21 cellular contexts compared by ENCODE assay signal in the genomic region with DNA sequence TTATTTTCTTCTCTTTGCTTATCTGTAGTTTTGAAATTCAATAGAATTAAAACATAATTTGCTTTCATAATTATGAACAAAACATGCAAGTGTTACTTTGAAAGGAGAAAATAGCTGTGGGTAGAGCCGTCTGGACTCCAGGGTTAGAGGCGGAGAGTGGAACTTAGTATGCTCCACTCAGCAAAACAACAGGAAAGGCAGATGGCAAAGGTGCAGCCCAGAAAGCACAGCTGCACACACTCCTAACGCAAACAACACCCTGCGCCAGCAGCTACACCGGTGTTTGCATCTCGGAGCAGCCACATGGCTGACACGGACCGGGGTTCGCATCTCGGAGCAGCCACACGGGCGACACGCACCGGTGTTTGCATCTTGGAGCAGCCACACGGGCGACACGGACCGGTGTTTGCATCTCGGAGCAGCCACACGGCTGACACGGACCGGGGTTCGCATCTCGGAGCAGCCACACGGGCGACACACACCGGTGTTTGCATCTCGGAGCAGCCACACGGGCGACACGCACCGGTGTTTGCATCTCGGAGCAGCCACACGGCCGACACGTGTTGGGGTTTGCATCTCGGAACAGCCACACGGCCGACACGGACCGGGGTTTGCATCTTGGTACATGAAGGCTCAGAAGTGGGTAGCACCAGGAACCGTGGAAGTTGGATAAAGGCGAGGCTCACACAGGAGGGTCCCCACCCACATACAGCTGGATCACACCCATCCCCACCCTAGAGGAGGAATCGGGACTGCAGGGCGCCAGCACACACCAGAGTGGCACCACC. TPM values are rescaled to one million over a fixed set of nuclear protein-coding genes. Genes with fewer than 3 reads are reported as not detected.
DNase-seq lines count a peak whose midpoint lies in the region; ATAC-seq and TF ChIP-seq lines count a peak whose summit lies in the region.
"Had no signal": no experiment of that assay in that cellular context is flagged by ENCODE, and none has a peak within 500 bp of the region (broad histone marks: within the 10 kb centered on the region; RNA-seq: fewer than 3 reads in every experiment).

No MANE protein-coding gene starts in this region.

- H3K9ac ChIP-seq in BLaER1, result no peak overlapping the region
- H3K9ac ChIP-seq: GM23248, SK-N-SH had no signal

- no peak overlapping the region for H3K4me3 ChIP-seq in BLaER1
- no peak overlapping the region for H3K4me3 ChIP-seq in osteoblast (ENCODE audit: insufficient read depth, low read length)
- H3K4me3 ChIP-seq: BLaER1 treated with 17β-estradiol and CSF1 and Interleukin-3, amounts not matched to agents 10 nM and 100 nM; GM23248 had no signal

- H3K4me1 Mint-ChIP-seq in endothelial cell (ENCODE audit: unreplicated experiment), result no peaks in the 10 kb centered on the region
- H3K4me1 Mint-ChIP-seq: H9 had no signal

- peaks cover 61% of the 10 kb centered on the region for H3K36me3 ChIP-seq in BLaER1
- peaks cover 20% of the 10 kb centered on the region for H3K36me3 ChIP-seq in osteoblast (ENCODE audit: insufficient read depth, low read length)

- no peaks in the 10 kb centered on the region for H3K9me3 Mint-ChIP-seq in endothelial cell (ENCODE audit: unreplicated experiment)
- H3K9me3 Mint-ChIP-seq: CD4-positive, alpha-beta T cell; H9; HFFc6 had no signal

- H2AFZ ChIP-seq in osteoblast (ENCODE audit: low read length), result no peak overlapping the region
- H2AFZ ChIP-seq: GM23248 had no signal

- TF ChIP-seq CTCF in endothelial cell (IDR thresholded peaks at IDR 0.05; ENCODE audit: unreplicated experiment), result no peak
- TF ChIP-seq CTCF in osteoblast (IDR thresholded peaks at IDR 0.05; ENCODE audit: extremely low read depth, low read depth, low read length), result no peak

- H3K79me2 ChIP-seq in osteoblast (ENCODE audit: insufficient read depth, low read length), result no peaks in the 10 kb centered on the region

- H3K27me3 Mint-ChIP-seq in endothelial cell (ENCODE audit: unreplicated experiment), result peaks cover 5% of the 10 kb centered on the region
- H3K27me3 Mint-ChIP-seq: CD4-positive, alpha-beta T cell had no signal

- DNase-seq in NCI-H1694 (lab: John Stamatoyannopoulos, UW), result peak; percentile 35
- no peak for DNase-seq in endothelial cell (ENCODE audit: low spot score)
- peak; percentile 88 for DNase-seq in osteoblast (ENCODE audit: insufficient read length, low spot score, missing footprints)
- no peak for DNase-seq in putamen (ENCODE audit: low spot score)
- no peak for DNase-seq in stimulated activated CD4-positive, alpha-beta T cell treated with anti-CD3 and anti-CD28 coated beads, Interleukin-2, amount 100 ng/mL, for 24 hours
- DNase-seq: CD4-positive, alpha-beta T cell; GM23248; H9; HFFc6; Karpas-422; NCI-H1092; NCI-H1417 treated with DMSO at 0.1 percent for 48 hours; NCI-H187 treated with DMSO at 0.1 percent for 48 hours; NCI-H2227 treated with DMSO at 0.1 percent for 48 hours; NCI-H526 treated with DMSO at 0.1 percent for 48 hours; SK-N-SH; SW 1271 had no signal

- H3K4me2 ChIP-seq in BLaER1 (peak overlapping the region; percentile 75; the same call in 1 of the 2 replicates), osteoblast (ENCODE audit: insufficient read depth, low read length) (no peak overlapping the region)
- H3K4me2 ChIP-seq: BLaER1 treated with 17β-estradiol and CSF1 and Interleukin-3, amounts not matched to agents 10 nM and 100 nM; SK-N-SH had no signal

- peak overlapping the region; percentile 43 for H3K27ac Mint-ChIP-seq in endothelial cell (ENCODE audit: unreplicated experiment)
- H3K27ac Mint-ChIP-seq: CD4-positive, alpha-beta T cell; H9; HFFc6 had no signal

- H3K27ac ChIP-seq in BLaER1, result peak overlapping the region; percentile 71; the same call in 1 of the 2 replicates
- no peak overlapping the region for H3K27ac ChIP-seq in osteoblast (ENCODE audit: low read depth, low read length)
- H3K27ac ChIP-seq: BLaER1 treated with 17β-estradiol and CSF1 and Interleukin-3, amounts not matched to agents 10 nM and 100 nM; GM23248; HL-60 had no signal

- H3K36me3 Mint-ChIP-seq in endothelial cell (ENCODE audit: low read depth, unreplicated experiment), result peaks cover 37% of the 10 kb centered on the region

- no peaks in the 10 kb centered on the region for H3K27me3 ChIP-seq in BLaER1
- no peaks in the 10 kb centered on the region for H3K27me3 ChIP-seq in osteoblast (ENCODE audit: insufficient read depth, low read length)
- H3K27me3 ChIP-seq: BLaER1 treated with 17β-estradiol and CSF1 and Interleukin-3, amounts not matched to agents 10 nM and 100 nM had no signal

- no peak for ATAC-seq in HG03175 (IDR thresholded peaks at IDR 0.05; ENCODE audit: unreplicated experiment)

- H3K9me3 ChIP-seq in BLaER1 (no peaks in the 10 kb centered on the region), osteoblast (ENCODE audit: low read depth, low read length) (no peaks in the 10 kb centered on the region)
- H3K9me3 ChIP-seq: BLaER1 treated with 17β-estradiol and CSF1 and Interleukin-3, amounts not matched to agents 10 nM and 100 nM; SK-N-SH had no signal

- H3K4me1 ChIP-seq in BLaER1 (peaks cover 68% of the 10 kb centered on the region), osteoblast (ENCODE audit: insufficient read depth, low read length) (no peaks in the 10 kb centered on the region)

- peaks cover 64% of the 10 kb centered on the region for H4K20me1 ChIP-seq in BLaER1
- H4K20me1 ChIP-seq in osteoblast (ENCODE audit: insufficient read depth, low read length), result peaks cover 2% of the 10 kb centered on the region

- H3K4me3 Mint-ChIP-seq in endothelial cell (ENCODE audit: unreplicated experiment), result no peak overlapping the region
- H3K4me3 Mint-ChIP-seq: CD4-positive, alpha-beta T cell; H9; HFFc6 had no signal

RNA-seq across cellular contexts. Expression of gene CAPN15, which starts 12.1 kb away (rescaled TPM):
- total RNA-seq in endothelial cell (ENCODE audit: unreplicated experiment) (49.0 TPM), osteoblast (25.3 and 27.1 TPM in 2 replicates)

RNA-seq across cellular contexts. Expression of gene PRR35, which starts 44.8 kb away (rescaled TPM):
- not detected for total RNA-seq in endothelial cell (ENCODE audit: unreplicated experiment)
- total RNA-seq in osteoblast, result under 0.01 TPM in 1 of 2 replicates, not detected in the other
- total RNA-seq: CD4-positive, alpha-beta T cell; GM23248; HFFc6 had no signal

RNA-seq across cellular contexts. Expression of gene NHLRC4, which starts 51.4 kb away (rescaled TPM):
- total RNA-seq in endothelial cell (ENCODE audit: unreplicated experiment), result 0.69 TPM
- 1.2 and 2.2 TPM in 2 replicates for total RNA-seq in osteoblast

RNA-seq across cellular contexts. Expression of gene PIGQ, which starts 54.4 kb away (rescaled TPM):
- 38.4 TPM for total RNA-seq in endothelial cell (ENCODE audit: unreplicated experiment)
- 25.6 and 29.0 TPM in 2 replicates for total RNA-seq in osteoblast

Comparison
In these comparisons a context has a peak if more than half of its experiments do, and no peak if none do; other contexts are left out.
1. DNase-seq: peak in NCI-H1694 (single experiment) and osteoblast (single experiment); none in endothelial cell (single experiment), putamen (single experiment) and stimulated activated CD4-positive, alpha-beta T cell treated with anti-CD3 and anti-CD28 coated beads, Interleukin-2, amount 100 ng/mL, for 24 hours (0 of 2).